ENCODE assay signal across 21 cellular contexts in the genomic region with DNA sequence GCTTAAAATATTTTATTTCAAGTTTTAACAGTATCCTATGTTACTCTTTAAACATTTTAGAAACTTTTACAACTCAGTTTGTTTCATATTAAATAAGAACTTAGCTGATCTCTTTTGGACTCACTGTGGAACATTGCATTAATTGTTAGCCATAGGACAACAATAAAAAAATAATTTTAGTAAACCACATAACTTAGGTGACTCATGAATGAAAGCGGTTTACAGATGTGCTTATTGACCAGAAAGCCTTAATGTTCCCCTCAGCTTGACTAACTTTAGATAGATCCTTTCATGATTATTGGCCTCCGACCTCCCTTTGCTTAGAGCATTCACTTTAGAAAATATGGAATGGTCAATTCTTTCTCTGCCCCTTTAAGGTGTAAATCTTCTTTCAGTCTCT.
A peak's percentile ranks its signal among the peaks of the same experiment; 100 is the strongest.
DNase-seq lines count a peak whose midpoint lies in the region; ATAC-seq and TF ChIP-seq lines count a peak whose summit lies in the region.
"Had no signal": no experiment of that assay in that cellular context is flagged by ENCODE, and none has a peak within 500 bp of the region (broad histone marks: within the 10 kb centered on the region; RNA-seq: fewer than 3 reads in every experiment).

No MANE protein-coding gene starts in this region.

- no peak overlapping the region for H3K4me3 Mint-ChIP-seq in nephron progenitor cell
- H3K4me3 Mint-ChIP-seq: CD4-positive, alpha-beta T cell had no signal

- H3K4me1 Mint-ChIP-seq in nephron progenitor cell, result peaks cover 5% of the 10 kb centered on the region

- H3K4me3 ChIP-seq in RWPE2 (ENCODE audit: severe bottlenecking) (no peak overlapping the region), epithelial cell of esophagus (ENCODE audit: low read length) (no peak overlapping the region), psoas muscle (no peak overlapping the region)
- H3K4me3 ChIP-seq: BLaER1 treated with 17β-estradiol and CSF1 and Interleukin-3, amounts not matched to agents 10 nM and 100 nM had no signal

- H3K36me3 ChIP-seq in RWPE2 (ENCODE audit: low read depth), result no peaks in the 10 kb centered on the region
- no peaks in the 10 kb centered on the region for H3K36me3 ChIP-seq in psoas muscle (ENCODE audit: insufficient read depth in 1 of 2, low read depth in 1 of 2)
- H3K36me3 ChIP-seq: BLaER1 treated with 17β-estradiol and CSF1 and Interleukin-3, amounts not matched to agents 10 nM and 100 nM had no signal

- intact Hi-C loops in psoas muscle (cut with DNase I), result no loop called here

- H3K4me1 ChIP-seq in RWPE2 (ENCODE audit: insufficient read depth, poor library complexity, severe bottlenecking) (peaks cover 8% of the 10 kb centered on the region), psoas muscle (no peaks in the 10 kb centered on the region)
- H3K4me1 ChIP-seq: BLaER1 treated with 17β-estradiol and CSF1 and Interleukin-3, amounts not matched to agents 10 nM and 100 nM had no signal

- H3K27ac ChIP-seq in RWPE2 (ENCODE audit: poor library complexity, severe bottlenecking) (peak overlapping the region; percentile 29), psoas muscle (no peak overlapping the region)
- H3K27ac ChIP-seq: BLaER1 treated with 17β-estradiol and CSF1 and Interleukin-3, amounts not matched to agents 10 nM and 100 nM; RWPE1 had no signal

- H3K36me3 Mint-ChIP-seq in nephron progenitor cell (ENCODE audit: low read depth), result no peaks in the 10 kb centered on the region

- 63 to 85% (median 83%) methylated on average over 2 of the region's 2 CpGs for whole genome bisulfite sequencing in psoas muscle, 3 donors

- H3K27ac Mint-ChIP-seq in nephron progenitor cell, result no peak overlapping the region
- H3K27ac Mint-ChIP-seq: CD4-positive, alpha-beta T cell had no signal

- DNase-seq in HCEC 1CT (peak; percentile 20), RWPE2 (ENCODE audit: low spot score) (no peak), epithelial cell of esophagus (ENCODE audit: low read depth) (peak; percentile 14), iris pigment epithelial cell (ENCODE audit: low read depth) (peak; percentile 9), nephron progenitor cell (no peak), psoas muscle (no peak), NK-92 (lab: John Stamatoyannopoulos, UW; ENCODE audit: unreplicated experiment) (no peak)
- DNase-seq: CD4-positive, alpha-beta T cell; GOT3; MV-4-11; NCI-H1105; NCI-H1436 treated with DMSO at 0.1 percent for 48 hours; NCI-H1930; NCI-H2107; NCI-H446; NCI-H524 treated with DMSO at 0.1 percent for 48 hours; NCI-H774; SHP77 treated with DMSO at 0.1 percent for 48 hours had no signal

- no peaks in the 10 kb centered on the region for H3K27me3 ChIP-seq in RWPE2 (ENCODE audit: insufficient read depth, poor library complexity, severe bottlenecking)
- H3K27me3 ChIP-seq in psoas muscle (ENCODE audit: insufficient read depth in 3 of 3, low read length in 2 of 3), result no peaks in the 10 kb centered on the region
- H3K27me3 ChIP-seq: BLaER1 treated with 17β-estradiol and CSF1 and Interleukin-3, amounts not matched to agents 10 nM and 100 nM had no signal

- no peaks in the 10 kb centered on the region for H3K27me3 Mint-ChIP-seq in nephron progenitor cell (ENCODE audit: low read depth, poor library complexity)
- H3K27me3 Mint-ChIP-seq: CD4-positive, alpha-beta T cell had no signal

- ATAC-seq in RWPE2 (ENCODE audit: low read depth), result peak; percentile 40; the same call in 2 of the 3 replicates
- no peak for ATAC-seq in psoas muscle
- ATAC-seq: HCT116 had no signal

- H3K9me3 ChIP-seq in RWPE2 (ENCODE audit: severe bottlenecking) (no peaks in the 10 kb centered on the region), psoas muscle (peaks cover 5% of the 10 kb centered on the region)

- peaks cover 15% of the 10 kb centered on the region for H3K9me3 Mint-ChIP-seq in nephron progenitor cell
- H3K9me3 Mint-ChIP-seq: CD4-positive, alpha-beta T cell had no signal

- TF ChIP-seq CTCF in RWPE2 (IDR thresholded peaks at IDR 0.05; ENCODE audit: poor library complexity, severe bottlenecking) (no peak), epithelial cell of esophagus (IDR thresholded peaks at IDR 0.05; ENCODE audit: insufficient read depth, low read depth, low read length, missing control alignments) (no peak), nephron progenitor cell (IDR thresholded peaks at IDR 0.05) (no peak), psoas muscle (IDR thresholded peaks at IDR 0.05) (no peak)

Comparison
In these comparisons a context has a peak if more than half of its experiments do, and no peak if none do; other contexts are left out.
1. DNase-seq: peak in HCEC 1CT (single experiment), epithelial cell of esophagus (single experiment) and iris pigment epithelial cell (single experiment); none in RWPE2 (single experiment), nephron progenitor cell (single experiment), psoas muscle (0 of 2) and NK-92 (single experiment).